In the genomic region with DNA sequence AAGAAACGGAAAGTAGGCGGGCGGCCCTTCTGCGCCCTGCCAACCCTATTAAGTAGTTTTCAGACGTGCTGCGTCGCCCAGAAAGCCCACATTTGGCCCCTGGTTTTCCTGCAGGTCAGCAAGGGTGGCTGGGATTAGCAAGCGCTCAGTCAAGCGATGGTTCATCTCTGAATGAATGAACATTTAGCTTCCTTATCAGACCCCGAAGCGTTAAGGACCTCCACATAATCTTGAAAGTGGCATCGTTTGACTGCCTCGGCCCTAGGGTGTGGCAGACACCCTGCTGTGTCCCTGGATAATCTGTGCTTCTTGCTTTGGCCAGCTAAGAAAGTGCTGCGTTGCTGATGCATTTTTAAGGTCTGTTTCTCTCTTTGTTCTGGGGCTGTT, we compare ENCODE assay signal across 8 cellular contexts. TPM values are rescaled to one million over a fixed set of nuclear protein-coding genes. Genes with fewer than 3 reads are reported as not detected.
DNase-seq lines count a peak whose midpoint lies in the region; ATAC-seq and TF ChIP-seq lines count a peak whose summit lies in the region.

No MANE protein-coding gene starts in this region.

- no peaks in the 10 kb centered on the region for H3K9me3 Mint-ChIP-seq in activated B cell treated with CpG ODN at 0.5 μM for 24 hours
- H3K9me3 Mint-ChIP-seq in stimulated activated naive CD8-positive, alpha-beta T cell treated with anti-CD3 and anti-CD28 coated beads, Interleukin-15, amount 100 ng/mL, for 72 hours: no peaks in the 10 kb centered on the region

- POLR2A ChIA-PET in activated B cell treated with CpG ODN at 0.5 μM for 24 hours (lab: Charles Lee): interaction anchor here (0.8 to 3.2 kb wide), 5 partner anchors 17 to 32 kb away, joined by 3 to 10 read pairs (median 4); a partner anchor contains a TSS

- ATAC-seq in activated B cell treated with CpG ODN at 0.5 μM for 24 hours (ENCODE audit: low read depth) (no peak), HG03457 (IDR thresholded peaks at IDR 0.05; ENCODE audit: unreplicated experiment) (no peak)
- ATAC-seq in stimulated activated naive CD8-positive, alpha-beta T cell treated with anti-CD3 and anti-CD28 coated beads, Interleukin-15, amount 100 ng/mL, for 72 hours: peak; percentile 24

- peak overlapping the region; percentile 75 for H3K4me3 ChIP-seq in AG09309 (ENCODE audit: control insufficient read depth, low read depth, low read length)
- H3K4me3 ChIP-seq in HAP-1: peak overlapping the region; percentile 65
- peak overlapping the region; percentile 95 for H3K4me3 ChIP-seq in iPS-18c (ENCODE audit: insufficient read depth, low read depth, low read length)

- DNase-seq in AG09309 (ENCODE audit: low read depth) (no peak), HAP-1 (ENCODE audit: low spot score in 2 of 2) (peak; percentile 16 to 36), activated B cell treated with CpG ODN at 0.5 μM for 24 hours (no peak)
- no peak for DNase-seq in stimulated activated naive CD8-positive, alpha-beta T cell treated with anti-CD3 and anti-CD28 coated beads, Interleukin-15, amount 100 ng/mL, for 72 hours
- DNase-seq in stimulated activated CD8-positive, alpha-beta memory T cell treated with anti-CD3 and anti-CD28 coated beads, Interleukin-4, amount 100 ng/mL, for 48 hours: no peak
- DNase-seq in stimulated activated CD4-positive, alpha-beta T cell treated with anti-CD3 and anti-CD28 coated beads, Interleukin-2, amount 100 ng/mL, for 48 hours: no peak

- peaks cover 8% of the 10 kb centered on the region for H3K4me1 ChIP-seq in HAP-1

- peak overlapping the region; percentile 92 for H3K4me3 Mint-ChIP-seq in activated B cell treated with CpG ODN at 0.5 μM for 24 hours
- H3K4me3 Mint-ChIP-seq in stimulated activated naive CD8-positive, alpha-beta T cell treated with anti-CD3 and anti-CD28 coated beads, Interleukin-15, amount 100 ng/mL, for 72 hours: peak overlapping the region; percentile 91 to 92

- intact Hi-C loops in activated B cell treated with CpG ODN at 0.5 μM for 24 hours (cut with micrococcal nuclease): loop anchor here (1.0 to 5.0 kb wide), 6 partner anchors 21 to 776 kb away; a partner anchor contains a TSS

- peaks cover 11% of the 10 kb centered on the region for H3K36me3 ChIP-seq in HAP-1 (replicated peaks)

- in situ Hi-C loops in HAP-1 (cut with MboI; ENCODE audit: low sequenced_read_pairs): no loop called here

- no peaks in the 10 kb centered on the region for H3K27me3 Mint-ChIP-seq in activated B cell treated with CpG ODN at 0.5 μM for 24 hours
- no peaks in the 10 kb centered on the region for H3K27me3 Mint-ChIP-seq in stimulated activated naive CD8-positive, alpha-beta T cell treated with anti-CD3 and anti-CD28 coated beads, Interleukin-15, amount 100 ng/mL, for 72 hours

- CTCF ChIA-PET in activated B cell treated with CpG ODN at 0.5 μM for 24 hours (lab: Charles Lee): interaction anchor here (0.7 kb wide), 1 partner anchor 663 kb away, joined by 3 read pairs; no protein-coding TSS in a partner anchor

- TF ChIP-seq CTCF in AG09309 (IDR thresholded peaks at IDR 0.05; ENCODE audit: control insufficient read depth, insufficient read depth, low read depth, low read length, missing control alignments) (no peak), activated B cell treated with CpG ODN at 0.5 μM for 24 hours (IDR thresholded peaks at IDR 0.05) (no peak)

- no peaks in the 10 kb centered on the region for H3K9me3 ChIP-seq in HAP-1
- H3K9me3 ChIP-seq in iPS-18c (ENCODE audit: control insufficient read depth, insufficient read depth, low read length): peaks cover 2% of the 10 kb centered on the region

- H3K4me1 Mint-ChIP-seq in activated B cell treated with CpG ODN at 0.5 μM for 24 hours: peaks cover 22% of the 10 kb centered on the region
- H3K4me1 Mint-ChIP-seq in stimulated activated naive CD8-positive, alpha-beta T cell treated with anti-CD3 and anti-CD28 coated beads, Interleukin-15, amount 100 ng/mL, for 72 hours: peaks cover 31% of the 10 kb centered on the region

- H3K27ac Mint-ChIP-seq in activated B cell treated with CpG ODN at 0.5 μM for 24 hours: peak overlapping the region; percentile 50
- H3K27ac Mint-ChIP-seq in stimulated activated naive CD8-positive, alpha-beta T cell treated with anti-CD3 and anti-CD28 coated beads, Interleukin-15, amount 100 ng/mL, for 72 hours: peak overlapping the region in 1 of 2 donors; percentile 76

- no peaks in the 10 kb centered on the region for H3K27me3 ChIP-seq in HAP-1 (ENCODE audit: low read depth)

- H3K36me3 Mint-ChIP-seq in activated B cell treated with CpG ODN at 0.5 μM for 24 hours (ENCODE audit: low read depth): peaks cover 32% of the 10 kb centered on the region

RNA-seq across cellular contexts. Expression of a gene that starts 0.7 kb away (rescaled TPM):
- total RNA-seq in activated B cell treated with CpG ODN at 0.5 μM for 24 hours: 11.8 and 15.3 TPM in 2 replicates

RNA-seq across cellular contexts. Expression of a gene that starts 20.3 kb away (rescaled TPM):
- total RNA-seq in activated B cell treated with CpG ODN at 0.5 μM for 24 hours: 28.5 and 29.5 TPM in 2 replicates

RNA-seq across cellular contexts. Expression of a gene that starts 31.4 kb away (rescaled TPM):
- 34.1 and 42.7 TPM in 2 replicates for total RNA-seq in activated B cell treated with CpG ODN at 0.5 μM for 24 hours

RNA-seq across cellular contexts. Expression of a gene that starts 31.6 kb away (rescaled TPM):
- total RNA-seq in activated B cell treated with CpG ODN at 0.5 μM for 24 hours: 28.1 and 31.6 TPM in 2 replicates

RNA-seq across cellular contexts. Expression of a gene that starts 50.8 kb away (rescaled TPM):
- not detected in 2 replicates for total RNA-seq in activated B cell treated with CpG ODN at 0.5 μM for 24 hours

Comparison
In these comparisons a context has a peak if more than half of its experiments do, and no peak if none do; other contexts are left out.
1. DNase-seq: peak in HAP-1 (2 of 2); none in AG09309 (single experiment), activated B cell treated with CpG ODN at 0.5 μM for 24 hours (single experiment), stimulated activated naive CD8-positive, alpha-beta T cell treated with anti-CD3 and anti-CD28 coated beads, Interleukin-15, amount 100 ng/mL, for 72 hours (0 of 2), stimulated activated CD8-positive, alpha-beta memory T cell treated with anti-CD3 and anti-CD28 coated beads, Interleukin-4, amount 100 ng/mL, for 48 hours (single experiment) and stimulated activated CD4-positive, alpha-beta T cell treated with anti-CD3 and anti-CD28 coated beads, Interleukin-2, amount 100 ng/mL, for 48 hours (0 of 2).
2. Peak in every context shown above with its lines, with median percentiles within 50 percentile points of each other: H3K4me3 ChIP-seq.